In genomic region chr6:166300357-166300987, GRCh38 we compare ENCODE assay signal across 30 cellular contexts. TPM values are rescaled to one million over a fixed set of nuclear protein-coding genes. Genes with fewer than 3 reads are reported as not detected.
"Had no signal": no experiment of that assay in that cellular context is flagged by ENCODE, and none has a peak within 500 bp of the region (broad histone marks: within the 10 kb centered on the region; RNA-seq: fewer than 3 reads in every experiment).

No MANE protein-coding gene starts in this region.

- H3K4me1 ChIP-seq: SJCRH30 had no signal

- H3K4me3 Mint-ChIP-seq: activated CD4-positive, alpha-beta T cell treated with anti-CD3 and anti-CD28 coated beads, Interleukin-2, amount 10 ng/mL, durations not matched to agents 24 days and 14 days; activated CD8-positive, alpha-beta T cell treated with anti-CD3 and anti-CD28 coated beads, Interleukin-2, amount 10 ng/mL, durations not matched to agents 7 days and 5 days; activated naive CD4-positive, alpha-beta T cell treated with anti-CD3 and anti-CD28 coated beads, Interleukin-2, amount 10 ng/mL, durations not matched to agents 7 days and 5 days; activated naive CD8-positive, alpha-beta T cell; activated naive CD8-positive, alpha-beta T cell treated with anti-CD3 and anti-CD28 coated beads, Interleukin-2, amount 50 U/mL, for 24 hours had no signal

- H3K4me1 Mint-ChIP-seq: activated CD4-positive, alpha-beta T cell treated with anti-CD3 and anti-CD28 coated beads, Interleukin-2, amount 10 ng/mL, durations not matched to agents 24 days and 14 days; activated naive CD4-positive, alpha-beta T cell treated with anti-CD3 and anti-CD28 coated beads, Interleukin-2, amount 10 ng/mL, durations not matched to agents 7 days and 5 days; activated naive CD8-positive, alpha-beta T cell treated with anti-CD3 and anti-CD28 coated beads, Interleukin-2, amount 50 U/mL, for 24 hours had no signal

- FAIRE-seq: colon had no signal

- H3K9me3 Mint-ChIP-seq: activated CD4-positive, alpha-beta T cell treated with anti-CD3 and anti-CD28 coated beads, Interleukin-2, amount 10 ng/mL, durations not matched to agents 24 days and 14 days; activated naive CD4-positive, alpha-beta T cell treated with anti-CD3 and anti-CD28 coated beads, Interleukin-2, amount 10 ng/mL, durations not matched to agents 7 days and 5 days; activated naive CD8-positive, alpha-beta T cell treated with anti-CD3 and anti-CD28 coated beads, Interleukin-2, amount 50 U/mL, for 24 hours had no signal

- H3K27me3 ChIP-seq: SJCRH30 had no signal

- H3K36me3 ChIP-seq: brain microvascular endothelial cell, MG63, SJCRH30 had no signal

- H3K9me3 ChIP-seq: MG63 had no signal

- H3K4me3 ChIP-seq: MG63, SJCRH30, SK-N-MC had no signal

- DNase-seq: activated CD4-positive, alpha-beta T cell treated with anti-CD3 and anti-CD28 coated beads, Interleukin-2, amount 10 ng/mL, durations not matched to agents 24 days and 14 days; activated CD4-positive, alpha-beta T cell treated with anti-CD3 and anti-CD28 coated beads, Interleukin-2, amount 50 U/mL, for 4 hours; activated CD8-positive, alpha-beta memory T cell treated with anti-CD3 and anti-CD28 coated beads, Interleukin-2, amount 50 U/mL, for 4 hours; activated CD8-positive, alpha-beta T cell treated with anti-CD3 and anti-CD28 coated beads, Interleukin-2, amount 10 ng/mL, durations not matched to agents 7 days and 5 days; activated effector memory CD4-positive, alpha-beta T cell treated with Interleukin-2 at 50 U/mL for 16 hours; activated naive CD4-positive, alpha-beta T cell treated with anti-CD3 and anti-CD28 coated beads, Interleukin-2, amount 10 ng/mL, durations not matched to agents 7 days and 5 days; activated naive CD8-positive, alpha-beta T cell treated with anti-CD3 and anti-CD28 coated beads, Interleukin-2, amount 50 U/mL, for 24 hours; activated T-cell treated with anti-CD3 and anti-CD28 coated beads, Interleukin-2, amount 50 U/mL, for 48 hours; aorta; brain microvascular endothelial cell; central memory CD4-positive, alpha-beta T cell; MG63; NCI-H1048; NCI-H1105 treated with DMSO at 0.1 percent for 48 hours; NCI-H1436; NCI-H1694; NCI-H1930; NCI-H2081 treated with DMSO at 0.1 percent for 48 hours; NCI-H226; NCI-H524 treated with DMSO at 0.1 percent for 48 hours; SHP77; SJCRH30; T1000 had no signal

- ATAC-seq: activated CD8-positive, alpha-beta T cell treated with anti-CD3 and anti-CD28 coated beads, Interleukin-2, amount 10 ng/mL, durations not matched to agents 7 days and 5 days; activated naive CD8-positive, alpha-beta T cell treated with anti-CD3 and anti-CD28 coated beads, Interleukin-2, amount 50 U/mL, for 24 hours; Panc1 had no signal

- H3K27ac Mint-ChIP-seq: activated CD4-positive, alpha-beta T cell treated with anti-CD3 and anti-CD28 coated beads, Interleukin-2, amount 10 ng/mL, durations not matched to agents 24 days and 14 days; activated CD8-positive, alpha-beta T cell treated with anti-CD3 and anti-CD28 coated beads, Interleukin-2, amount 10 ng/mL, durations not matched to agents 7 days and 5 days; activated naive CD4-positive, alpha-beta T cell treated with anti-CD3 and anti-CD28 coated beads, Interleukin-2, amount 10 ng/mL, durations not matched to agents 7 days and 5 days; activated naive CD8-positive, alpha-beta T cell; activated naive CD8-positive, alpha-beta T cell treated with anti-CD3 and anti-CD28 coated beads, Interleukin-2, amount 50 U/mL, for 24 hours had no signal

- H3K27ac ChIP-seq: brain microvascular endothelial cell, SJCRH30, SK-N-MC had no signal

- H3K36me3 Mint-ChIP-seq: activated naive CD4-positive, alpha-beta T cell treated with anti-CD3 and anti-CD28 coated beads, Interleukin-2, amount 10 ng/mL, durations not matched to agents 7 days and 5 days had no signal

RNA-seq across cellular contexts. Expression of gene PRR18, which starts 7.7 kb away (rescaled TPM):
- total RNA-seq: activated CD4-positive, alpha-beta T cell treated with anti-CD3 and anti-CD28 coated beads, Interleukin-2, amount 10 ng/mL, durations not matched to agents 24 days and 14 days; activated CD8-positive, alpha-beta T cell treated with anti-CD3 and anti-CD28 coated beads, Interleukin-2, amount 10 ng/mL, durations not matched to agents 7 days and 5 days; aorta; RPMI7951; T-helper 1 cell treated with Interleukin-12 subunit alpha and Interleukin-12 subunit beta and Interleukin-4 antibody, amounts not matched to agents 30 ng/mL and 1 ng/mL, for 36 hours; T-helper 2 cell treated with Interferon-gamma antibody and Interleukin-4, amounts not matched to agents 100 ng/mL and 5 ng/mL, for 36 hours had no signal
- polyA plus RNA-seq: aorta had no signal
